In the genomic region with DNA sequence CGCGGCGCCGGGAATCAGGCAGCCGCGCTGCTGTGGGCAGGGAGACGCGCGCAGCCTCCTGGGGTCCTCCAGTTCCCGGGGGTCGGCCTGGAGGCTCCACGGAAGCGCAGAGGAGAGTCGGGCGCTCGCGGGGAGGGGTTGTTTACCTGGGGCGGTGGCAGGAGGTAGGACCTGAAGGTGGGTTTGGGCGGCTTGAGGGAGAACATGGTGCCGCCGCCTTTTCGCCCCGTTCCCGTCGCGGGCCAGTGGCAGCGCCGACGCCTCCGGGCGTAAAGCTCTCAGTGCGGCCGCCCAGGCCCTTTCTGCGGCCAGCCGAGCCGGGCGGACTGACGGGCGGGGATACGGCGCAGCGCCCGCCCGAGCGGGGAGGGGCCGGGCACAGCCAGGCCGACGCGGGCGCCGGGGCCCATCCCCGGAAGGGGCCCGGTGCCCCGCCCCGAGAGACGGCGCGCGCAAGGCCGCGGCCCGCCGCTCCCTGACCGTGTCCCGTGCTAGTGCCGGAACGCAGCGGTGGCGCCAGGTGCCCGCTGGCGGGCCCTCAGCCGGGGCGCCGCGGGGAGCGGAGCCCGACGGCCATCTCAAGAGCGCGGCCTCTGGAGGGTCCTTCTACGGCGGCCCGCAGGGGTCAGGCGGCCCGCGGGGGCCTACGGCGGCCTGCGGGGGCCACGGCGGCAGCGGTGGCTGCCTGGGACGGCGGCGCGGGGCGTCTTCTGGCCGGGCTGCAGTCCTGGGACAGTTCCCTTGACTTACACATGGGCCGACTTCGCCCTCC, we compare ENCODE assay signal across 8 cellular contexts. TPM values are rescaled to one million over a fixed set of nuclear protein-coding genes. Genes with fewer than 3 reads are reported as not detected.
DNase-seq lines count a peak whose midpoint lies in the region; ATAC-seq and TF ChIP-seq lines count a peak whose summit lies in the region.

Gene MTMR10 (minus strand): TSS at position 328 of the 772 bp plus-strand sequence. CDS start 122 bp downstream, at position 206.

- H3K4me3 Mint-ChIP-seq in activated CD4-positive, alpha-beta T cell treated with anti-CD3 and anti-CD28 coated beads, Interleukin-2, amount 10 ng/mL, durations not matched to agents 7 days and 5 days: peak within 1 kb of the TSS; percentile 96

- DNase-seq in NCI-H2227 treated with DMSO at 0.1 percent for 48 hours (lab: John Stamatoyannopoulos, UW): peak; percentile 40
- DNase-seq in activated CD4-positive, alpha-beta T cell treated with anti-CD3 and anti-CD28 coated beads, Interleukin-2, amount 10 ng/mL, durations not matched to agents 7 days and 5 days: peak; percentile 74
- DNase-seq in dermis blood vessel endothelial cell: peak; percentile 85
- peak; percentile 88 to 92 (median 89) for DNase-seq in right lobe of liver
- peak; percentile 66 for DNase-seq in stimulated activated CD4-positive, alpha-beta T cell treated with anti-CD3 and anti-CD28 coated beads, Interleukin-4, amount 100 ng/mL, for 24 hours

- peaks cover 0 to 2% (median 0%) of the 10 kb centered on the region in 4 donors for H3K36me3 ChIP-seq in right lobe of liver

- H3K9me3 ChIP-seq in right lobe of liver: no peaks in the 10 kb centered on the region

- peak within 1 kb of the TSS; percentile 96 for H3K27ac Mint-ChIP-seq in activated CD4-positive, alpha-beta T cell treated with anti-CD3 and anti-CD28 coated beads, Interleukin-2, amount 10 ng/mL, durations not matched to agents 7 days and 5 days

- no peaks in the 10 kb centered on the region for H3K9me3 Mint-ChIP-seq in activated CD4-positive, alpha-beta T cell treated with anti-CD3 and anti-CD28 coated beads, Interleukin-2, amount 10 ng/mL, durations not matched to agents 7 days and 5 days

- H3K4me3 ChIP-seq in right lobe of liver: peak within 1 kb of the TSS; percentile 60 to 94 (median 69)

- peak within 1 kb of the TSS; percentile 69 for H3K27ac ChIP-seq in 22Rv1
- H3K27ac ChIP-seq in right lobe of liver: peak within 1 kb of the TSS; percentile 92 to 98 (median 96)

- H3K4me1 ChIP-seq in right lobe of liver: peaks cover 0 to 40% (median 9%) of the 10 kb centered on the region in 4 donors

- intact Hi-C loops in right lobe of liver (cut with DNase I): no loop called here

- no peak for TF ChIP-seq CTCF in 22Rv1 (IDR thresholded peaks at IDR 0.05)
- TF ChIP-seq CTCF in right lobe of liver (IDR thresholded peaks at IDR 0.05): no peak

- peaks cover 7% of the 10 kb centered on the region for H3K27me3 Mint-ChIP-seq in activated CD4-positive, alpha-beta T cell treated with anti-CD3 and anti-CD28 coated beads, Interleukin-2, amount 10 ng/mL, durations not matched to agents 7 days and 5 days

- TF ChIP-seq POLR2A in GM18505 (IDR thresholded peaks at IDR 0.05; ENCODE audit: borderline replicate concordance, extremely low read depth, insufficient read depth, insufficient read length): peak; percentile 98
- peak; percentile 98 for TF ChIP-seq POLR2A in right lobe of liver (IDR thresholded peaks at IDR 0.05)

- H3K36me3 Mint-ChIP-seq in activated CD4-positive, alpha-beta T cell treated with anti-CD3 and anti-CD28 coated beads, Interleukin-2, amount 10 ng/mL, durations not matched to agents 7 days and 5 days (ENCODE audit: low read depth): peaks cover 15% of the 10 kb centered on the region

- ATAC-seq in GM18505 (IDR thresholded peaks at IDR 0.05; ENCODE audit: unreplicated experiment) (peak; percentile 92), HG02970 (IDR thresholded peaks at IDR 0.05; ENCODE audit: low FRiP score, unreplicated experiment) (peak; percentile 86), right lobe of liver (peak; percentile 85 to 96 (median 90))

- POLR2A ChIA-PET in activated CD4-positive, alpha-beta T cell treated with anti-CD3 and anti-CD28 coated beads, Interleukin-2, amount 10 ng/mL, durations not matched to agents 7 days and 5 days (lab: Charles Lee): no interaction called here

- peaks cover 27% of the 10 kb centered on the region for H3K4me1 Mint-ChIP-seq in activated CD4-positive, alpha-beta T cell treated with anti-CD3 and anti-CD28 coated beads, Interleukin-2, amount 10 ng/mL, durations not matched to agents 7 days and 5 days

- WGBS in right lobe of liver (ENCODE audit: insufficient coverage, low coverage, low lambda C conversion rate, missing lambda C conversion rate): 0% methylated on average over 4 of the region's 100 CpGs

- CTCF ChIA-PET in activated CD4-positive, alpha-beta T cell treated with anti-CD3 and anti-CD28 coated beads, Interleukin-2, amount 10 ng/mL, durations not matched to agents 7 days and 5 days (lab: Charles Lee): interaction anchor here (0.9 to 1.7 kb wide), 2 partner anchors 9 to 29 kb away, joined by 3 to 6 read pairs; no protein-coding TSS in a partner anchor

- no peaks in the 10 kb centered on the region for H3K27me3 ChIP-seq in right lobe of liver

RNA-seq across cellular contexts. Expression of gene MTMR10, which starts in this region (rescaled TPM):
- 10 to 100 TPM; 24.9 to 26.6 TPM for total RNA-seq in activated CD4-positive, alpha-beta T cell treated with anti-CD3 and anti-CD28 coated beads, Interleukin-2, amount 10 ng/mL, durations not matched to agents 7 days and 5 days
- total RNA-seq in dermis blood vessel endothelial cell (76.1 and 109 TPM in 2 replicates), right lobe of liver (10 to 100 TPM; 16.2 to 29.1 (median 22.3) TPM)

Comparison
In these comparisons a context has a peak if more than half of its experiments do, and no peak if none do; other contexts are left out.
1. Peak in every context shown above with its lines: DNase-seq, ATAC-seq, H3K4me3 ChIP-seq and H3K27ac ChIP-seq.